9 cellular contexts compared by ENCODE assay signal in the genomic region with DNA sequence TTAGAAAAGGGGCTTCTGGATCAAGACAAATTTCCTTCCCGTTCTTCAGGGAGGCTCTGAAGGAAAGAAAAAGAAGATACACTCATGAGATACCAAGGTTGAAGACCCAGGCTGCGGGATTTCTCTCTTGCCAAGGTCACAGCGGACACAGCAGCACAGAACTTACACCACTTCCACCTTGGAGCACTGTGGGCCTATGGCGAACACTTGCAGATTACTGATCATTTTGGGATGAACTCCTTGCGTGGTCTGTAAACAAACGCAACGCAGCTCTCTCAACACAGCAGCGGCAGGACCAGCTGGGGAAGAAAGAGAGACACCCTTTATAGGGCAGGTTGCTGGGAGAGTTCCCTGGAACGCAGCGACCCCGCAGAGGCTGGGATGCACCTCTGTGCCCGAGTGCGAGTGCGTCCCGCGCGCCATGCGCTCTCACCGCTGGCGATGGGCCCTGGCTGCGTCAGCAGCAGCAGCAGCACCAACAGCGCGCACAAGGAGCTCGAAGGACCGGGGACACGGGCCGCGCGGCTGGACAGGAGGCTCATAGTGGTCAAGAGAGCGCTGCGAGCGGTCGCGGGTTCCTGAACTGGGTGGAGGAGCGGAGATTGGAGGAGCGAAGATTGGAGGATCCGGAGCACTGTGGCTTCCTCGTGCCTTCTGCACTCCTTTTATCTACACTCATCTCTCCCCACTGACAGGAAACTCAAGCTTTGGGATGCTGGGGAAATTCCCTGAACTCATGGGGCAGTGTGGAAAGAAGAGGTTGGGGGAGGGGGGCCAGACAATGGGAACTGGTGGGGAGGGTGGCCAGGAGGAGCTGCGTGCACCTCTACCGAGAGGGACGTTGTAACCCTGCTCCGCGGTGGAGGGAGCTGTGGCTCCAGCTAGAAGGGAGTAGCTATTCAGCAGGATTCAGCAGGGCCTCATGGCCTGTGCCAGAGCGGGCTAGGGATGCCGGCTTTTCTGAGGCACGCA. TPM values are rescaled to one million over a fixed set of nuclear protein-coding genes. Genes with fewer than 3 reads are reported as not detected.
DNase-seq lines count a peak whose midpoint lies in the region; ATAC-seq and TF ChIP-seq lines count a peak whose summit lies in the region.
"Had no signal": no experiment of that assay in that cellular context is flagged by ENCODE, and none has a peak within 500 bp of the region (broad histone marks: within the 10 kb centered on the region; RNA-seq: fewer than 3 reads in every experiment).

A gene (minus strand): TSS at position 638 of the 972 bp plus-strand sequence. CDS start 96 bp downstream, at position 542.

- peaks cover 21% of the 10 kb centered on the region for H3K4me1 ChIP-seq in HUES6 (ENCODE audit: control insufficient read depth, insufficient read depth, low read length)
- H3K4me1 ChIP-seq in gastrocnemius medialis: no peaks in the 10 kb centered on the region
- H3K4me1 ChIP-seq in PC-9 (replicated peaks; ENCODE audit: insufficient read depth): no peaks in the 10 kb centered on the region
- no peaks in the 10 kb centered on the region for H3K4me1 ChIP-seq in effector memory CD4-positive, alpha-beta T cell (ENCODE audit: control insufficient read depth, insufficient read depth, low read length, poor library complexity, severe bottlenecking)

- intact Hi-C loops in gastrocnemius medialis (cut with DNase I; ENCODE audit: low total_unique reads) (no loop called here), PC-9 (cut with micrococcal nuclease; ENCODE audit: unreplicated experiment) (no loop called here)

- no peak for TF ChIP-seq POLR2A in gastrocnemius medialis (IDR thresholded peaks at IDR 0.05)

- H3K27me3 Mint-ChIP-seq in activated naive CD8-positive, alpha-beta T cell treated with anti-CD3 and anti-CD28 coated beads, Interleukin-2, amount 50 U/mL, for 24 hours: peaks cover 11% of the 10 kb centered on the region

- H3K27ac Mint-ChIP-seq in activated naive CD8-positive, alpha-beta T cell treated with anti-CD3 and anti-CD28 coated beads, Interleukin-2, amount 50 U/mL, for 24 hours: no peak within 1 kb of the TSS

- H3K9me2 ChIP-seq in PC-9 (ENCODE audit: insufficient read depth): no peaks in the 10 kb centered on the region; the same call in 1 of the 2 replicates

- H3K36me3 Mint-ChIP-seq in activated naive CD8-positive, alpha-beta T cell treated with anti-CD3 and anti-CD28 coated beads, Interleukin-2, amount 50 U/mL, for 24 hours (ENCODE audit: low read depth): no peaks in the 10 kb centered on the region

- H3F3A ChIP-seq in PC-9 (ENCODE audit: insufficient read depth, low read depth): no peaks in the 10 kb centered on the region

- TF ChIP-seq CTCF in gastrocnemius medialis (IDR thresholded peaks at IDR 0.05 in 4 of 5, conservative IDR thresholded peaks at IDR 0.05 in 1 of 5) (no peak), PC-9 (conservative IDR thresholded peaks at IDR 0.05) (no peak)

- no peak within 1 kb of the TSS for H2AFZ ChIP-seq in PC-9

- no peaks in the 10 kb centered on the region for H3K36me3 ChIP-seq in HUES6 (ENCODE audit: control insufficient read depth, insufficient read depth, low read length)
- H3K36me3 ChIP-seq in gastrocnemius medialis: no peaks in the 10 kb centered on the region
- H3K36me3 ChIP-seq in PC-9 (ENCODE audit: low read depth): no peaks in the 10 kb centered on the region
- H3K36me3 ChIP-seq in effector memory CD4-positive, alpha-beta T cell (ENCODE audit: control insufficient read depth, insufficient read depth, low read length): no peaks in the 10 kb centered on the region

- no peaks in the 10 kb centered on the region for H4K20me1 ChIP-seq in PC-9 (ENCODE audit: insufficient read depth)

- CTCF ChIA-PET in PC-9 (lab: Charles Lee): no interaction called here

- H3K9me3 ChIP-seq in HUES6 (ENCODE audit: control insufficient read depth, insufficient read depth, low read depth, low read length) (no peaks in the 10 kb centered on the region), gastrocnemius medialis (no peaks in the 10 kb centered on the region), PC-9 (ENCODE audit: insufficient read depth, low read depth) (no peaks in the 10 kb centered on the region)
- no peaks in the 10 kb centered on the region for H3K9me3 ChIP-seq in effector memory CD4-positive, alpha-beta T cell (ENCODE audit: control insufficient read depth, low read length)

- no peak within 1 kb of the TSS for H3K4me3 Mint-ChIP-seq in activated naive CD8-positive, alpha-beta T cell treated with anti-CD3 and anti-CD28 coated beads, Interleukin-2, amount 50 U/mL, for 24 hours

- POLR2A ChIA-PET in PC-9 (lab: Charles Lee; ENCODE audit: unreplicated experiment): no interaction called here

- H3K4me1 Mint-ChIP-seq in activated naive CD8-positive, alpha-beta T cell treated with anti-CD3 and anti-CD28 coated beads, Interleukin-2, amount 50 U/mL, for 24 hours: no peaks in the 10 kb centered on the region

- DNase-seq in ecto neural progenitor cell (ENCODE audit: low spot score) (peak; percentile 73), iPS-NIHi7 (ENCODE audit: extremely low spot score) (peak; percentile 80), gastrocnemius medialis (no peak), PC-9 (no peak), mesenteric fat pad (ENCODE audit: low spot score) (no peak)
- no peak for DNase-seq in activated naive CD8-positive, alpha-beta T cell treated with anti-CD3 and anti-CD28 coated beads, Interleukin-2, amount 50 U/mL, for 24 hours
- no peak for DNase-seq in effector memory CD4-positive, alpha-beta T cell

- H3K27me3 ChIP-seq in HUES6 (ENCODE audit: control insufficient read depth, insufficient read depth, low read length) (peaks cover 19% of the 10 kb centered on the region; the same call in 1 of the 2 replicates), gastrocnemius medialis (peaks cover 0 to 5% (median 0%) of the 10 kb centered on the region in 3 donors), PC-9 (ENCODE audit: insufficient read depth, low read depth) (no peaks in the 10 kb centered on the region)
- no peaks in the 10 kb centered on the region for H3K27me3 ChIP-seq in effector memory CD4-positive, alpha-beta T cell (replicated peaks; ENCODE audit: control insufficient read depth, insufficient read depth, low read length, poor library complexity, severe bottlenecking)

- no peak within 1 kb of the TSS for H3K4me2 ChIP-seq in PC-9

- H3K4me3 ChIP-seq in HUES6 (ENCODE audit: low read depth, low read length) (peak within 1 kb of the TSS; percentile 53), gastrocnemius medialis (peak within 1 kb of the TSS in 3 of 4 donors; percentile 33 to 43 (median 34)), PC-9 (no peak within 1 kb of the TSS)
- no peak within 1 kb of the TSS for H3K4me3 ChIP-seq in effector memory CD4-positive, alpha-beta T cell (ENCODE audit: insufficient read depth, low read depth, low read length, poor library complexity, severe bottlenecking)

- in situ Hi-C loops in gastrocnemius medialis (cut with MboI; ENCODE audit: low sequenced_read_pairs in 4 of 4): no loop called here

- BruUV-seq in PC-9 (replicated peaks; lab: Mats Ljungman, UMichigan): no TSS peak

- H3K9ac ChIP-seq in HUES6 (ENCODE audit: low read length): peak within 1 kb of the TSS; percentile 49

- H3K9me3 Mint-ChIP-seq in activated naive CD8-positive, alpha-beta T cell treated with anti-CD3 and anti-CD28 coated beads, Interleukin-2, amount 50 U/mL, for 24 hours: no peaks in the 10 kb centered on the region

- no peak for ATAC-seq in gastrocnemius medialis
- ATAC-seq in activated naive CD8-positive, alpha-beta T cell treated with anti-CD3 and anti-CD28 coated beads, Interleukin-2, amount 50 U/mL, for 24 hours: no peak

- no peak within 1 kb of the TSS; the same call in 1 of the 2 replicates for H3K27ac ChIP-seq in HUES6 (ENCODE audit: low read depth, low read length)
- no peak within 1 kb of the TSS for H3K27ac ChIP-seq in gastrocnemius medialis
- no peak within 1 kb of the TSS for H3K27ac ChIP-seq in PC-9
- H3K27ac ChIP-seq in effector memory CD4-positive, alpha-beta T cell (ENCODE audit: insufficient read depth, low read length, poor library complexity, severe bottlenecking): no peak within 1 kb of the TSS

- no peaks in the 10 kb centered on the region for H3K79me2 ChIP-seq in PC-9 (ENCODE audit: low read depth)

RNA-seq across cellular contexts. Expression of the gene that starts here (rescaled TPM):
- under 1 TPM in 1 of 4 donors, not detected in 3; 0.18 TPM for total RNA-seq in gastrocnemius medialis
- total RNA-seq in PC-9 (2021): not detected in 2 replicates
- 0.58 TPM for total RNA-seq in mesenteric fat pad
- total RNA-seq: OCI-LY7 had no signal

Comparison
In these comparisons a context has a peak if more than half of its experiments do, and no peak if none do; other contexts are left out.
1. H3K4me3 ChIP-seq: peak in HUES6 (single experiment) and gastrocnemius medialis (3 of 4); none in PC-9 (single experiment) and effector memory CD4-positive, alpha-beta T cell (single experiment).
2. DNase-seq: peak in ecto neural progenitor cell (single experiment) and iPS-NIHi7 (single experiment); none in gastrocnemius medialis (0 of 2), PC-9 (0 of 2), activated naive CD8-positive, alpha-beta T cell treated with anti-CD3 and anti-CD28 coated beads, Interleukin-2, amount 50 U/mL, for 24 hours (single experiment), effector memory CD4-positive, alpha-beta T cell (0 of 3) and mesenteric fat pad (single experiment).